1 cellular context compared by ENCODE assay signal in the genomic region with DNA sequence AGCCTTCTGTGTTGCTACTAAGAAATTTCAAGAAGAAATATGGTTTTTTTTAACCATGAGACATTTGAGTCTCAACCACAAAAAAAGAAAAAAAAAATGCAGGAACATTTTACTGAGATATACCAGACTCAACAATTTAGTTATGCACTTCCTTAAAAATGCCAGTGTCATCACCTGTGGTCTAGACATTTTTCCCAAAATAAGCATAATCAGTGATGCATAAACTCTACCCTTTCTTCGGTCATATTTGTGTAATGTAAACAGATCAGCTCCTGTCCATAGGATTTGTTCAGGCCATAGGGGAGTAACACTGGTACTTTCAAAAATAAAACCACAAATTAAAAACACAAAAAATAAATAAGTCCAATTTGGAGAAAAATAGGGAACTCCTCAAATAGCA.
TF ChIP-seq lines count a peak whose summit lies in the region.

No MANE protein-coding gene starts in this region.

TF ChIP-seq in K562, 482 proteins besides CTCF, POLR2A, EP300 and RAD21 (continued from another document and continues in another):
- TF ChIP-seq, protein P1, sequence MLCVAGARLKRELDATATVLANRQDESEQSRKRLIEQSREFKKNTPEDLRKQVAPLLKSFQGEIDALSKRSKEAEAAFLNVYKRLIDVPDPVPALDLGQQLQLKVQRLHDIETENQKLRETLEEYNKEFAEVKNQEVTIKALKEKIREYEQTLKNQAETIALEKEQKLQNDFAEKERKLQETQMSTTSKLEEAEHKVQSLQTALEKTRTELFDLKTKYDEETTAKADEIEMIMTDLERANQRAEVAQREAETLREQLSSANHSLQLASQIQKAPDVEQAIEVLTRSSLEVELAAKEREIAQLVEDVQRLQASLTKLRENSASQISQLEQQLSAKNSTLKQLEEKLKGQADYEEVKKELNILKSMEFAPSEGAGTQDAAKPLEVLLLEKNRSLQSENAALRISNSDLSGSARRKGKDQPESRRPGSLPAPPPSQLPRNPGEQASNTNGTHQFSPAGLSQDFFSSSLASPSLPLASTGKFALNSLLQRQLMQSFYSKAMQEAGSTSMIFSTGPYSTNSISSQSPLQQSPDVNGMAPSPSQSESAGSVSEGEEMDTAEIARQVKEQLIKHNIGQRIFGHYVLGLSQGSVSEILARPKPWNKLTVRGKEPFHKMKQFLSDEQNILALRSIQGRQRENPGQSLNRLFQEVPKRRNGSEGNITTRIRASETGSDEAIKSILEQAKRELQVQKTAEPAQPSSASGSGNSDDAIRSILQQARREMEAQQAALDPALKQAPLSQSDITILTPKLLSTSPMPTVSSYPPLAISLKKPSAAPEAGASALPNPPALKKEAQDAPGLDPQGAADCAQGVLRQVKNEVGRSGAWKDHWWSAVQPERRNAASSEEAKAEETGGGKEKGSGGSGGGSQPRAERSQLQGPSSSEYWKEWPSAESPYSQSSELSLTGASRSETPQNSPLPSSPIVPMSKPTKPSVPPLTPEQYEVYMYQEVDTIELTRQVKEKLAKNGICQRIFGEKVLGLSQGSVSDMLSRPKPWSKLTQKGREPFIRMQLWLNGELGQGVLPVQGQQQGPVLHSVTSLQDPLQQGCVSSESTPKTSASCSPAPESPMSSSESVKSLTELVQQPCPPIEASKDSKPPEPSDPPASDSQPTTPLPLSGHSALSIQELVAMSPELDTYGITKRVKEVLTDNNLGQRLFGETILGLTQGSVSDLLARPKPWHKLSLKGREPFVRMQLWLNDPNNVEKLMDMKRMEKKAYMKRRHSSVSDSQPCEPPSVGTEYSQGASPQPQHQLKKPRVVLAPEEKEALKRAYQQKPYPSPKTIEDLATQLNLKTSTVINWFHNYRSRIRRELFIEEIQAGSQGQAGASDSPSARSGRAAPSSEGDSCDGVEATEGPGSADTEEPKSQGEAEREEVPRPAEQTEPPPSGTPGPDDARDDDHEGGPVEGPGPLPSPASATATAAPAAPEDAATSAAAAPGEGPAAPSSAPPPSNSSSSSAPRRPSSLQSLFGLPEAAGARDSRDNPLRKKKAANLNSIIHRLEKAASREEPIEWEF (CRISPR knock-in tag; IDR thresholded peaks at IDR 0.05), result 0 out of 2 replicates have a peak, but pooled peaks have one; percentile 28
- TF ChIP-seq, protein P2, sequence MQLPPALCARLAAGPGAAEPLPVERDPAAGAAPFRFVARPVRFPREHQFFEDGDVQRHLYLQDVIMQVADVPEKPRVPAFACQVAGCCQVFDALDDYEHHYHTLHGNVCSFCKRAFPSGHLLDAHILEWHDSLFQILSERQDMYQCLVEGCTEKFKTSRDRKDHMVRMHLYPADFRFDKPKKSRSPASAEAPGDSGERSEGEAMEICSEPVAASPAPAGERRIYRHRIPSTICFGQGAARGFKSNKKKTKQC (CRISPR knock-in tag; IDR thresholded peaks at IDR 0.05), result no peak
- no peak for TF ChIP-seq ZNF143 (CRISPR knock-in tag; IDR thresholded peaks at IDR 0.05)
- TF ChIP-seq NFIX (CRISPR knock-in tag; IDR thresholded peaks at IDR 0.05; ENCODE audit: low read depth), result no peak
- TF ChIP-seq ZNF830 (CRISPR knock-in tag; IDR thresholded peaks at IDR 0.05), result no peak
- TF ChIP-seq BCOR (IDR thresholded peaks at IDR 0.05), result no peak
- TF ChIP-seq, protein P3, sequence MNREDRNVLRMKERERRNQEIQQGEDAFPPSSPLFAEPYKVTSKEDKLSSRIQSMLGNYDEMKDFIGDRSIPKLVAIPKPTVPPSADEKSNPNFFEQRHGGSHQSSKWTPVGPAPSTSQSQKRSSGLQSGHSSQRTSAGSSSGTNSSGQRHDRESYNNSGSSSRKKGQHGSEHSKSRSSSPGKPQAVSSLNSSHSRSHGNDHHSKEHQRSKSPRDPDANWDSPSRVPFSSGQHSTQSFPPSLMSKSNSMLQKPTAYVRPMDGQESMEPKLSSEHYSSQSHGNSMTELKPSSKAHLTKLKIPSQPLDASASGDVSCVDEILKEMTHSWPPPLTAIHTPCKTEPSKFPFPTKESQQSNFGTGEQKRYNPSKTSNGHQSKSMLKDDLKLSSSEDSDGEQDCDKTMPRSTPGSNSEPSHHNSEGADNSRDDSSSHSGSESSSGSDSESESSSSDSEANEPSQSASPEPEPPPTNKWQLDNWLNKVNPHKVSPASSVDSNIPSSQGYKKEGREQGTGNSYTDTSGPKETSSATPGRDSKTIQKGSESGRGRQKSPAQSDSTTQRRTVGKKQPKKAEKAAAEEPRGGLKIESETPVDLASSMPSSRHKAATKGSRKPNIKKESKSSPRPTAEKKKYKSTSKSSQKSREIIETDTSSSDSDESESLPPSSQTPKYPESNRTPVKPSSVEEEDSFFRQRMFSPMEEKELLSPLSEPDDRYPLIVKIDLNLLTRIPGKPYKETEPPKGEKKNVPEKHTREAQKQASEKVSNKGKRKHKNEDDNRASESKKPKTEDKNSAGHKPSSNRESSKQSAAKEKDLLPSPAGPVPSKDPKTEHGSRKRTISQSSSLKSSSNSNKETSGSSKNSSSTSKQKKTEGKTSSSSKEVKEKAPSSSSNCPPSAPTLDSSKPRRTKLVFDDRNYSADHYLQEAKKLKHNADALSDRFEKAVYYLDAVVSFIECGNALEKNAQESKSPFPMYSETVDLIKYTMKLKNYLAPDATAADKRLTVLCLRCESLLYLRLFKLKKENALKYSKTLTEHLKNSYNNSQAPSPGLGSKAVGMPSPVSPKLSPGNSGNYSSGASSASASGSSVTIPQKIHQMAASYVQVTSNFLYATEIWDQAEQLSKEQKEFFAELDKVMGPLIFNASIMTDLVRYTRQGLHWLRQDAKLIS (CRISPR knock-in tag; IDR thresholded peaks at IDR 0.05), result no peak
- TF ChIP-seq, protein P4, sequence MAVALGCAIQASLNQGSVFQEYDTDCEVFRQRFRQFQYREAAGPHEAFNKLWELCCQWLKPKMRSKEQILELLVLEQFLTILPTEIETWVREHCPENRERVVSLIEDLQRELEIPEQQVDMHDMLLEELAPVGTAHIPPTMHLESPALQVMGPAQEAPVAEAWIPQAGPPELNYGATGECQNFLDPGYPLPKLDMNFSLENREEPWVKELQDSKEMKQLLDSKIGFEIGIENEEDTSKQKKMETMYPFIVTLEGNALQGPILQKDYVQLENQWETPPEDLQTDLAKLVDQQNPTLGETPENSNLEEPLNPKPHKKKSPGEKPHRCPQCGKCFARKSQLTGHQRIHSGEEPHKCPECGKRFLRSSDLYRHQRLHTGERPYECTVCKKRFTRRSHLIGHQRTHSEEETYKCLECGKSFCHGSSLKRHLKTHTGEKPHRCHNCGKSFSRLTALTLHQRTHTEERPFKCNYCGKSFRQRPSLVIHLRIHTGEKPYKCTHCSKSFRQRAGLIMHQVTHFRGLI (CRISPR knock-in tag; IDR thresholded peaks at IDR 0.05), result 0 out of 2 replicates have a peak, but pooled peaks have one; percentile 32
- peak; percentile 93 for TF ChIP-seq SMAD4 (CRISPR knock-in tag; conservative IDR thresholded peaks at IDR 0.05)
- no peak for TF ChIP-seq ZNF224 (CRISPR knock-in tag; IDR thresholded peaks at IDR 0.05)
- TF ChIP-seq, protein P5, sequence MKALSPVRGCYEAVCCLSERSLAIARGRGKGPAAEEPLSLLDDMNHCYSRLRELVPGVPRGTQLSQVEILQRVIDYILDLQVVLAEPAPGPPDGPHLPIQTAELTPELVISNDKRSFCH (CRISPR knock-in tag; IDR thresholded peaks at IDR 0.05), result no peak
- TF ChIP-seq, protein P5 (tag; IDR thresholded peaks at IDR 0.05), result 0 out of 2 replicates have a peak, but pooled peaks have one; percentile 28
- no peak for TF ChIP-seq JUNB (CRISPR knock-in tag; conservative IDR thresholded peaks at IDR 0.05)
- TF ChIP-seq, protein P6, sequence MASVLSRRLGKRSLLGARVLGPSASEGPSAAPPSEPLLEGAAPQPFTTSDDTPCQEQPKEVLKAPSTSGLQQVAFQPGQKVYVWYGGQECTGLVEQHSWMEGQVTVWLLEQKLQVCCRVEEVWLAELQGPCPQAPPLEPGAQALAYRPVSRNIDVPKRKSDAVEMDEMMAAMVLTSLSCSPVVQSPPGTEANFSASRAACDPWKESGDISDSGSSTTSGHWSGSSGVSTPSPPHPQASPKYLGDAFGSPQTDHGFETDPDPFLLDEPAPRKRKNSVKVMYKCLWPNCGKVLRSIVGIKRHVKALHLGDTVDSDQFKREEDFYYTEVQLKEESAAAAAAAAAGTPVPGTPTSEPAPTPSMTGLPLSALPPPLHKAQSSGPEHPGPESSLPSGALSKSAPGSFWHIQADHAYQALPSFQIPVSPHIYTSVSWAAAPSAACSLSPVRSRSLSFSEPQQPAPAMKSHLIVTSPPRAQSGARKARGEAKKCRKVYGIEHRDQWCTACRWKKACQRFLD (CRISPR knock-in tag; IDR thresholded peaks at IDR 0.05), result no peak
- no peak for TF ChIP-seq KLF13 (tag; IDR thresholded peaks at IDR 0.05; ENCODE audit: borderline replicate concordance, low read depth)
- no peak for TF ChIP-seq ZNF282 (CRISPR knock-in tag; IDR thresholded peaks at IDR 0.05)
- TF ChIP-seq ILK (tag; IDR thresholded peaks at IDR 0.05; ENCODE audit: borderline replicate concordance, low read depth), result no peak
- no peak for TF ChIP-seq ZKSCAN1 (IDR thresholded peaks at IDR 0.05; ENCODE audit: low read depth, low read length)
- TF ChIP-seq, protein P7, sequence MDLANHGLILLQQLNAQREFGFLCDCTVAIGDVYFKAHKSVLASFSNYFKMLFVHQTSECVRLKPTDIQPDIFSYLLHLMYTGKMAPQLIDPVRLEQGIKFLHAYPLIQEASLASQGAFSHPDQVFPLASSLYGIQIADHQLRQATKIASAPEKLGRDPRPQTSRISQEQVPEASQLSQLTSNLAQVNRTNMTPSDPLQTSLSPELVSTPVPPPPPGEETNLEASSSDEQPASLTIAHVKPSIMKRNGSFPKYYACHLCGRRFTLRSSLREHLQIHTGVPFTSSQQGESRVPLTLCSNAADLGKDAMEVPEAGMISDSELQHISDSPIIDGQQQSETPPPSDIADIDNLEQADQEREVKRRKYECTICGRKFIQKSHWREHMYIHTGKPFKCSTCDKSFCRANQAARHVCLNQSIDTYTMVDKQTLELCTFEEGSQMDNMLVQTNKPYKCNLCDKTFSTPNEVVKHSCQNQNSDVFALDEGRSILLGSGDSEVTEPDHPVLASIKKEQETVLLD (IDR thresholded peaks at IDR 0.05), result no peak
- TF ChIP-seq, protein P8, sequence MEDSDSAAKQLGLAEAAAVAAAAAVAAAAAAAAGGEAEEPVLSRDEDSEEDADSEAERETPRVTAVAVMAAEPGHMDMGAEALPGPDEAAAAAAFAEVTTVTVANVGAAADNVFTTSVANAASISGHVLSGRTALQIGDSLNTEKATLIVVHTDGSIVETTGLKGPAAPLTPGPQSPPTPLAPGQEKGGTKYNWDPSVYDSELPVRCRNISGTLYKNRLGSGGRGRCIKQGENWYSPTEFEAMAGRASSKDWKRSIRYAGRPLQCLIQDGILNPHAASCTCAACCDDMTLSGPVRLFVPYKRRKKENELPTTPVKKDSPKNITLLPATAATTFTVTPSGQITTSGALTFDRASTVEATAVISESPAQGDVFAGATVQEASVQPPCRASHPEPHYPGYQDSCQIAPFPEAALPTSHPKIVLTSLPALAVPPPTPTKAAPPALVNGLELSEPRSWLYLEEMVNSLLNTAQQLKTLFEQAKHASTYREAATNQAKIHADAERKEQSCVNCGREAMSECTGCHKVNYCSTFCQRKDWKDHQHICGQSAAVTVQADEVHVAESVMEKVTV (CRISPR knock-in tag; IDR thresholded peaks at IDR 0.05), result no peak; the same call in 1 of the 2 replicates
- no peak for TF ChIP-seq CBX1 (IDR thresholded peaks at IDR 0.05; ENCODE audit: low read depth)
- no peak for TF ChIP-seq NEUROD1 (IDR thresholded peaks at IDR 0.05; ENCODE audit: borderline replicate concordance, low read depth, low read length, partially characterized antibody)
- TF ChIP-seq SMARCA4 (IDR thresholded peaks at IDR 0.05), result no peak
- TF ChIP-seq, protein P9, sequence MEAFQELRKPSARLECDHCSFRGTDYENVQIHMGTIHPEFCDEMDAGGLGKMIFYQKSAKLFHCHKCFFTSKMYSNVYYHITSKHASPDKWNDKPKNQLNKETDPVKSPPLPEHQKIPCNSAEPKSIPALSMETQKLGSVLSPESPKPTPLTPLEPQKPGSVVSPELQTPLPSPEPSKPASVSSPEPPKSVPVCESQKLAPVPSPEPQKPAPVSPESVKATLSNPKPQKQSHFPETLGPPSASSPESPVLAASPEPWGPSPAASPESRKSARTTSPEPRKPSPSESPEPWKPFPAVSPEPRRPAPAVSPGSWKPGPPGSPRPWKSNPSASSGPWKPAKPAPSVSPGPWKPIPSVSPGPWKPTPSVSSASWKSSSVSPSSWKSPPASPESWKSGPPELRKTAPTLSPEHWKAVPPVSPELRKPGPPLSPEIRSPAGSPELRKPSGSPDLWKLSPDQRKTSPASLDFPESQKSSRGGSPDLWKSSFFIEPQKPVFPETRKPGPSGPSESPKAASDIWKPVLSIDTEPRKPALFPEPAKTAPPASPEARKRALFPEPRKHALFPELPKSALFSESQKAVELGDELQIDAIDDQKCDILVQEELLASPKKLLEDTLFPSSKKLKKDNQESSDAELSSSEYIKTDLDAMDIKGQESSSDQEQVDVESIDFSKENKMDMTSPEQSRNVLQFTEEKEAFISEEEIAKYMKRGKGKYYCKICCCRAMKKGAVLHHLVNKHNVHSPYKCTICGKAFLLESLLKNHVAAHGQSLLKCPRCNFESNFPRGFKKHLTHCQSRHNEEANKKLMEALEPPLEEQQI (IDR thresholded peaks at IDR 0.05), result no peak
- TF ChIP-seq BHLHE40 (IDR thresholded peaks at IDR 0.05; ENCODE audit: low read length), result no peak
- TF ChIP-seq MEIS2 (IDR thresholded peaks at IDR 0.05; ENCODE audit: partially characterized antibody), result peak; percentile 35
- TF ChIP-seq, protein P10, sequence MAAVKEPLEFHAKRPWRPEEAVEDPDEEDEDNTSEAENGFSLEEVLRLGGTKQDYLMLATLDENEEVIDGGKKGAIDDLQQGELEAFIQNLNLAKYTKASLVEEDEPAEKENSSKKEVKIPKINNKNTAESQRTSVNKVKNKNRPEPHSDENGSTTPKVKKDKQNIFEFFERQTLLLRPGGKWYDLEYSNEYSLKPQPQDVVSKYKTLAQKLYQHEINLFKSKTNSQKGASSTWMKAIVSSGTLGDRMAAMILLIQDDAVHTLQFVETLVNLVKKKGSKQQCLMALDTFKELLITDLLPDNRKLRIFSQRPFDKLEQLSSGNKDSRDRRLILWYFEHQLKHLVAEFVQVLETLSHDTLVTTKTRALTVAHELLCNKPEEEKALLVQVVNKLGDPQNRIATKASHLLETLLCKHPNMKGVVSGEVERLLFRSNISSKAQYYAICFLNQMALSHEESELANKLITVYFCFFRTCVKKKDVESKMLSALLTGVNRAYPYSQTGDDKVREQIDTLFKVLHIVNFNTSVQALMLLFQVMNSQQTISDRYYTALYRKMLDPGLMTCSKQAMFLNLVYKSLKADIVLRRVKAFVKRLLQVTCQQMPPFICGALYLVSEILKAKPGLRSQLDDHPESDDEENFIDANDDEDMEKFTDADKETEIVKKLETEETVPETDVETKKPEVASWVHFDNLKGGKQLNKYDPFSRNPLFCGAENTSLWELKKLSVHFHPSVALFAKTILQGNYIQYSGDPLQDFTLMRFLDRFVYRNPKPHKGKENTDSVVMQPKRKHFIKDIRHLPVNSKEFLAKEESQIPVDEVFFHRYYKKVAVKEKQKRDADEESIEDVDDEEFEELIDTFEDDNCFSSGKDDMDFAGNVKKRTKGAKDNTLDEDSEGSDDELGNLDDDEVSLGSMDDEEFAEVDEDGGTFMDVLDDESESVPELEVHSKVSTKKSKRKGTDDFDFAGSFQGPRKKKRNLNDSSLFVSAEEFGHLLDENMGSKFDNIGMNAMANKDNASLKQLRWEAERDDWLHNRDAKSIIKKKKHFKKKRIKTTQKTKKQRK (IDR thresholded peaks at IDR 0.05; ENCODE audit: borderline replicate concordance, low read depth, low read length), result no peak
- no peak for TF ChIP-seq NFE2L1 (tag; IDR thresholded peaks at IDR 0.05; ENCODE audit: borderline replicate concordance, low read depth)
- 0 out of 2 replicates have a peak, but pooled peaks have one; percentile 39 for TF ChIP-seq DMBX1 (CRISPR knock-in tag; IDR thresholded peaks at IDR 0.05; ENCODE audit: borderline replicate concordance)
- no peak for TF ChIP-seq HNRNPK (IDR thresholded peaks at IDR 0.05; ENCODE audit: low read depth, low read length, poor library complexity, severe bottlenecking)
- no peak for TF ChIP-seq CEBPG (CRISPR knock-in tag; IDR thresholded peaks at IDR 0.05)
- peak in 1 of 2 experiments; percentile 29; a peak in 2 of 4 replicates for TF ChIP-seq CEBPG (tag; conservative IDR thresholded peaks at IDR 0.05 in 1 of 2, IDR thresholded peaks at IDR 0.05 in 1 of 2)
